15 cellular contexts compared by ENCODE assay signal in genomic region chrX:153948847-153949819, GRCh38. TPM values are rescaled to one million over a fixed set of nuclear protein-coding genes. Genes with fewer than 3 reads are reported as not detected.
DNase-seq lines count a peak whose midpoint lies in the region; ATAC-seq and TF ChIP-seq lines count a peak whose summit lies in the region.
"Had no signal": no experiment of that assay in that cellular context is flagged by ENCODE, and none has a peak within 500 bp of the region (broad histone marks: within the 10 kb centered on the region; RNA-seq: fewer than 3 reads in every experiment).

No MANE protein-coding gene starts in this region.

- H3K36me3 Mint-ChIP-seq in GM23338 (ENCODE audit: low read depth): peaks cover 47% of the 10 kb centered on the region
- peaks cover 7% of the 10 kb centered on the region for H3K36me3 Mint-ChIP-seq in endothelial cell (ENCODE audit: low read depth, unreplicated experiment)

- H3K79me2 ChIP-seq in GM23338 (replicated peaks; ENCODE audit: insufficient read depth) (no peaks in the 10 kb centered on the region), PC-9 (ENCODE audit: low read depth) (no peaks in the 10 kb centered on the region), smooth muscle cell (ENCODE audit: low read depth) (no peaks in the 10 kb centered on the region)

- H3F3A ChIP-seq in GM23338 (replicated peaks; ENCODE audit: low read depth) (no peaks in the 10 kb centered on the region), PC-9 (ENCODE audit: insufficient read depth, low read depth) (peaks cover 7% of the 10 kb centered on the region), smooth muscle cell (ENCODE audit: low read depth) (no peaks in the 10 kb centered on the region)

- H3K9me3 Mint-ChIP-seq in GM23338: no peaks in the 10 kb centered on the region
- H3K9me3 Mint-ChIP-seq in endothelial cell (ENCODE audit: unreplicated experiment): no peaks in the 10 kb centered on the region

- H3K9me3 ChIP-seq in PC-9 (ENCODE audit: insufficient read depth, low read depth) (no peaks in the 10 kb centered on the region), smooth muscle cell (replicated peaks; ENCODE audit: low read depth) (no peaks in the 10 kb centered on the region)
- H3K9me3 ChIP-seq: prostate gland had no signal

- H3K9me2 ChIP-seq in GM23338 (ENCODE audit: insufficient read depth): no peaks in the 10 kb centered on the region
- H3K9me2 ChIP-seq in PC-9 (ENCODE audit: insufficient read depth): no peaks in the 10 kb centered on the region

- peaks cover 5% of the 10 kb centered on the region for H3K27me3 Mint-ChIP-seq in GM23338 (ENCODE audit: insufficient read depth, low read depth, poor library complexity)
- peaks cover 5% of the 10 kb centered on the region for H3K27me3 Mint-ChIP-seq in endothelial cell (ENCODE audit: unreplicated experiment)

- H3K27ac Mint-ChIP-seq in GM23338: no peak overlapping the region; the same call in 1 of the 2 replicates
- peak overlapping the region; percentile 90 for H3K27ac Mint-ChIP-seq in endothelial cell (ENCODE audit: unreplicated experiment)

- H4K20me1 ChIP-seq in GM23338 (replicated peaks; ENCODE audit: insufficient read depth) (no peaks in the 10 kb centered on the region), PC-9 (ENCODE audit: insufficient read depth) (peaks cover 9% of the 10 kb centered on the region; the same call in 1 of the 2 replicates), smooth muscle cell (ENCODE audit: low read depth) (peaks cover 5% of the 10 kb centered on the region)

- H3K4me1 ChIP-seq in GM23338 (ENCODE audit: insufficient read depth) (no peaks in the 10 kb centered on the region; the same call in 1 of the 2 replicates), PC-9 (replicated peaks; ENCODE audit: insufficient read depth) (no peaks in the 10 kb centered on the region), rectal smooth muscle tissue (ENCODE audit: control insufficient read depth, insufficient read depth, low read length) (peaks cover 25% of the 10 kb centered on the region), smooth muscle cell (ENCODE audit: low read depth) (no peaks in the 10 kb centered on the region)
- H3K4me1 ChIP-seq: prostate gland had no signal

- H3K27me3 ChIP-seq in GM23338 (ENCODE audit: insufficient read depth) (no peaks in the 10 kb centered on the region), PC-9 (ENCODE audit: insufficient read depth, low read depth) (no peaks in the 10 kb centered on the region), rectal smooth muscle tissue (ENCODE audit: control insufficient read depth, insufficient read depth, low read length) (peaks cover 3% of the 10 kb centered on the region), smooth muscle cell (ENCODE audit: low read depth) (no peaks in the 10 kb centered on the region)

- DNase-seq in GM23338 (ENCODE audit: low spot score): peak; percentile 25
- no peak for DNase-seq in PC-9
- peak; percentile 16 for DNase-seq in endothelial cell (ENCODE audit: low spot score)
- DNase-seq in NCI-H524 treated with DMSO at 0.1 percent for 48 hours (lab: John Stamatoyannopoulos, UW): no peak
- DNase-seq in smooth muscle cell (lab: John Stamatoyannopoulos, UW; ENCODE audit: unreplicated experiment): no peak
- DNase-seq: activated CD4-positive, alpha-beta T cell treated with anti-CD3 and anti-CD28 coated beads, Interleukin-2, amount 50 U/mL, for 1 hour; NCI-H510A treated with DMSO at 0.1 percent for 48 hours; SIG-M5 had no signal

- H3K27ac ChIP-seq in GM23338 (ENCODE audit: low read depth) (peak overlapping the region; percentile 84; the same call in 1 of the 2 replicates), PC-9 (no peak overlapping the region), rectal smooth muscle tissue (ENCODE audit: low read depth, low read length) (peak overlapping the region; percentile 76), smooth muscle cell (ENCODE audit: low read depth) (no peak overlapping the region)

- intact Hi-C loops in PC-9 (cut with micrococcal nuclease; ENCODE audit: unreplicated experiment): loop anchor here (5.0 kb wide), 2 partner anchors 392 to 992 kb away; no protein-coding TSS in a partner anchor

- WGBS in smooth muscle cell (ENCODE audit: low lambda C conversion rate): 88% methylated on average over 25 of the region's 30 CpGs

- H3K4me2 ChIP-seq in GM23338 (no peak overlapping the region), PC-9 (no peak overlapping the region), smooth muscle cell (no peak overlapping the region)

- H3K4me3 Mint-ChIP-seq in GM23338 (peak overlapping the region; percentile 23; the same call in 1 of the 3 replicates), endothelial cell (ENCODE audit: unreplicated experiment) (peak overlapping the region; percentile 47)

- H3K4me1 Mint-ChIP-seq in GM23338: peaks cover 20% of the 10 kb centered on the region
- peaks cover 11% of the 10 kb centered on the region for H3K4me1 Mint-ChIP-seq in endothelial cell (ENCODE audit: unreplicated experiment)

- H3K36me3 ChIP-seq in GM23338 (ENCODE audit: insufficient read depth): no peaks in the 10 kb centered on the region; the same call in 1 of the 2 replicates
- no peaks in the 10 kb centered on the region for H3K36me3 ChIP-seq in PC-9 (ENCODE audit: low read depth)
- H3K36me3 ChIP-seq in rectal smooth muscle tissue (ENCODE audit: control insufficient read depth, insufficient read depth, low read length): peaks cover 20% of the 10 kb centered on the region
- no peaks in the 10 kb centered on the region for H3K36me3 ChIP-seq in smooth muscle cell (ENCODE audit: low read depth)
- H3K36me3 ChIP-seq: prostate gland had no signal

- no peak for TF ChIP-seq CTCF in GM23338 (conservative IDR thresholded peaks at IDR 0.05; ENCODE audit: low read depth in 2 of 2)
- no peak for TF ChIP-seq CTCF in PC-9 (conservative IDR thresholded peaks at IDR 0.05)
- no peak for TF ChIP-seq CTCF in endothelial cell (IDR thresholded peaks at IDR 0.05; ENCODE audit: unreplicated experiment)
- no peak for TF ChIP-seq CTCF in smooth muscle cell (IDR thresholded peaks at IDR 0.05; ENCODE audit: borderline replicate concordance, insufficient read depth, poor library complexity, severe bottlenecking)

- POLR2A ChIA-PET in PC-9 (lab: Charles Lee; ENCODE audit: unreplicated experiment): interaction anchor here (0.6 kb wide), 1 partner anchor 141 kb away, joined by 3 read pairs; no protein-coding TSS in a partner anchor

- BruUV-seq in PC-9 (replicated peaks; lab: Mats Ljungman, UMichigan): TSS peak; percentile 41

- H3K4me3 ChIP-seq in GM23338 (no peak overlapping the region), PC-9 (no peak overlapping the region), rectal smooth muscle tissue (ENCODE audit: low read length) (no peak overlapping the region), smooth muscle cell (no peak overlapping the region)
- H3K4me3 ChIP-seq: GM12878, prostate gland had no signal

- CTCF ChIA-PET in PC-9 (lab: Charles Lee): interaction anchor here (0.6 to 0.7 kb wide), 2 partner anchors 100 to 270 kb away, joined by 3 read pairs; no protein-coding TSS in a partner anchor

- H3K9ac ChIP-seq in rectal smooth muscle tissue (ENCODE audit: low read length) (no peak overlapping the region), smooth muscle cell (ENCODE audit: low read depth) (no peak overlapping the region)

- peak; percentile 6; the same call in 2 of the 3 replicates for ATAC-seq in GM23338
- no peak for ATAC-seq in HG02970 (IDR thresholded peaks at IDR 0.05; ENCODE audit: low FRiP score, unreplicated experiment)
- no peak for ATAC-seq in HG02642 (IDR thresholded peaks at IDR 0.05; ENCODE audit: poor library complexity, unreplicated experiment)
- ATAC-seq: esophagus mucosa, GM12878 had no signal

- no peak overlapping the region for H2AFZ ChIP-seq in GM23338
- H2AFZ ChIP-seq in PC-9: no peak overlapping the region
- no peak overlapping the region for H2AFZ ChIP-seq in smooth muscle cell (ENCODE audit: low read depth)

TF ChIP-seq in GM23338, 12 proteins besides CTCF, POLR2A, EP300 and RAD21:
- TF ChIP-seq STAT1 (IDR thresholded peaks at IDR 0.05; ENCODE audit: unreplicated experiment): no peak
- TF ChIP-seq CREB1 (CRISPR knock-in tag; IDR thresholded peaks at IDR 0.05; ENCODE audit: low read depth): no peak
- TF ChIP-seq ZNF331 (CRISPR knock-in tag; IDR thresholded peaks at IDR 0.05; ENCODE audit: low read depth): no peak

RNA-seq across cellular contexts. Expression of gene RENBP, which starts 4.7 kb away (rescaled TPM):
- total RNA-seq in GM23338 (2014; rRNA removed; shearing (Covaris generic)): 8.6 and 10.3 TPM in 2 replicates
- polyA plus RNA-seq in GM23338 (2016; fragmentation: Nextera tagmentation; extraction: Ambion mirVana) (1.5 and 2.0 TPM in 2 replicates), smooth muscle cell (0.11 and 0.43 TPM in 2 replicates)
- total RNA-seq in PC-9 (2021) (6.8 and 6.9 TPM in 2 replicates), endothelial cell (ENCODE audit: unreplicated experiment) (19.3 TPM), smooth muscle cell (not detected in 2 replicates)
- total RNA-seq: M059J had no signal

RNA-seq across cellular contexts. Expression of gene NAA10, which starts 14.3 kb away (rescaled TPM):
- 112 and 136 TPM in 2 replicates for total RNA-seq in GM23338 (2014; rRNA removed; shearing (Covaris generic))
- polyA plus RNA-seq in GM23338 (2016; fragmentation: Nextera tagmentation; extraction: Ambion mirVana): 140 and 145 TPM in 2 replicates
- 181 and 189 TPM in 2 replicates for total RNA-seq in PC-9 (2021)
- total RNA-seq in endothelial cell (ENCODE audit: unreplicated experiment): 85.5 TPM
- 80.1 and 81.2 TPM in 2 replicates for total RNA-seq in smooth muscle cell
- 124 and 149 TPM in 2 replicates for polyA plus RNA-seq in smooth muscle cell

RNA-seq across cellular contexts. Expression of gene HCFC1, which starts 22.5 kb away (rescaled TPM):
- 169 and 188 TPM in 2 replicates for total RNA-seq in GM23338 (2014; rRNA removed; shearing (Covaris generic))
- polyA plus RNA-seq in GM23338 (2016; fragmentation: Nextera tagmentation; extraction: Ambion mirVana) (33.0 and 33.2 TPM in 2 replicates), smooth muscle cell (22.8 and 28.0 TPM in 2 replicates)
- total RNA-seq in PC-9 (2021) (67.1 and 79.9 TPM in 2 replicates), endothelial cell (ENCODE audit: unreplicated experiment) (74.6 TPM), smooth muscle cell (23.3 and 23.7 TPM in 2 replicates)

RNA-seq across cellular contexts. Expression of gene ARHGAP4, which starts 23.1 kb away (rescaled TPM):
- total RNA-seq in GM23338 (2014; rRNA removed; shearing (Covaris generic)): 57.8 and 59.5 TPM in 2 replicates
- polyA plus RNA-seq in GM23338 (2016; fragmentation: Nextera tagmentation; extraction: Ambion mirVana) (21.2 and 21.5 TPM in 2 replicates), smooth muscle cell (11.5 and 15.5 TPM in 2 replicates)
- total RNA-seq in PC-9 (2021) (47.0 and 86.0 TPM in 2 replicates), endothelial cell (ENCODE audit: unreplicated experiment) (72.2 TPM), smooth muscle cell (7.6 and 10.9 TPM in 2 replicates)

RNA-seq across cellular contexts. Expression of gene TMEM187, which starts 23.4 kb away (rescaled TPM):
- total RNA-seq in GM23338 (2014; rRNA removed; shearing (Covaris generic)): 4.4 and 9.7 TPM in 2 replicates
- 2.4 and 2.5 TPM in 2 replicates for polyA plus RNA-seq in GM23338 (2016; fragmentation: Nextera tagmentation; extraction: Ambion mirVana)
- total RNA-seq in PC-9 (2021): 20.1 and 30.8 TPM in 2 replicates
- total RNA-seq in endothelial cell (ENCODE audit: unreplicated experiment): 12.0 TPM
- total RNA-seq in smooth muscle cell: 5.0 and 6.2 TPM in 2 replicates
- polyA plus RNA-seq in smooth muscle cell: 9.8 and 11.2 TPM in 2 replicates

Comparison
In these comparisons a context has a peak if more than half of its experiments do, and no peak if none do; other contexts are left out.
1. DNase-seq: peak in GM23338 (single experiment) and endothelial cell (single experiment); none in PC-9 (0 of 2), NCI-H524 treated with DMSO at 0.1 percent for 48 hours (single experiment) and smooth muscle cell (single experiment).
2. H3K27ac ChIP-seq: peak in GM23338 (single experiment) and rectal smooth muscle tissue (single experiment); none in PC-9 (single experiment) and smooth muscle cell (single experiment).